ENCODE assay signal across 8 cellular contexts in the genomic region with DNA sequence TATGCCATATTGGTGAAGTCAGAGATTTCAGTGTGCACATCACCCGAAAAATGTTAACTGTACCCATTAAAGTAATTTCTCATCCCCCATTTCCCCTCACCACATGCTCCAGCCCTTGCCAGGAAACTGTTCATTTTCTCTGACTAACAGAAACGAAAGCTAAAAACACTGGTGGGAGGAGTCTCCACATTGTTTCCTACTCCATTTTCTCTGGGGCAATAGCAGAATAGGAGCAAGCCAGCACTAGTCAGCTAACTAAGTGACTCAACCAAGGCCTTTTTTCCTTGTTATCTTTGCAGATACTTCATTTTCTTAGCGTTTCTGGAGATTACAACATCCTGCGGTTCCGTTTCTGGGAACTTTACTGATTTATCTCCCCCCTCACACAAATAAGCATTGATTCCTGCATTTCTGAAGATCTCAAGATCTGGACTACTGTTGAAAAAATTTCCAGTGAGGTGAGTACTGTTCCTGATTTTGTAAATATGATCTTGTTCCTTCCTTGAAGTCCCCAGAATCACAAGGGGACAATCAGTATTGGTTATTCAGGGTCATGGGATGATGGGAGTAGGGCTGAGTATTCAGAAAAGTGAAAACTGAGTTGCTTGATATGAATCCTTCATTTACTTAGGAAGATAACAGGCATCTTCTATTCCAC. TPM values are rescaled to one million over a fixed set of nuclear protein-coding genes. Genes with fewer than 3 reads are reported as not detected.
DNase-seq lines count a peak whose midpoint lies in the region; ATAC-seq and TF ChIP-seq lines count a peak whose summit lies in the region.

A gene (plus strand): TSS at position 204 of the 658 bp plus-strand sequence. CDS start 4,774 bp downstream, outside the sequence.

- H3K4me2 ChIP-seq in SU-DHL-6 (ENCODE audit: low read depth, low read length, poor library complexity, severe bottlenecking) = peak within 1 kb of the TSS; percentile 97

- no peaks in the 10 kb centered on the region for H3K9me3 ChIP-seq in CD4-positive, CD25-positive, alpha-beta regulatory T cell (ENCODE audit: control insufficient read depth in 2 of 2, low read length in 2 of 2)
- no peaks in the 10 kb centered on the region for H3K9me3 ChIP-seq in SU-DHL-6 (ENCODE audit: insufficient read depth, low read length)

- H3K27ac ChIP-seq in CD4-positive, CD25-positive, alpha-beta regulatory T cell (ENCODE audit: insufficient read depth, low read length, poor library complexity, severe bottlenecking) = peak within 1 kb of the TSS; percentile 87
- peak within 1 kb of the TSS; percentile 85 for H3K27ac ChIP-seq in SU-DHL-6 (ENCODE audit: low read depth, low read length)

- peak within 1 kb of the TSS; percentile 3 for H2AFZ ChIP-seq in SU-DHL-6 (ENCODE audit: low read depth, low read length, severe bottlenecking)

- peaks cover 5% of the 10 kb centered on the region for H3K36me3 ChIP-seq in CD4-positive, CD25-positive, alpha-beta regulatory T cell (ENCODE audit: control insufficient read depth, insufficient read depth, low read length)
- H3K36me3 ChIP-seq in SU-DHL-6 (ENCODE audit: low read length) = peaks cover 22% of the 10 kb centered on the region

- H3K36me3 Mint-ChIP-seq in CD4-positive, CD25-positive, alpha-beta regulatory T cell = peaks cover 21% of the 10 kb centered on the region
- H3K36me3 Mint-ChIP-seq in brain = no peaks in the 10 kb centered on the region

- peak; percentile 42 to 91 (median 75) for DNase-seq in CD4-positive, CD25-positive, alpha-beta regulatory T cell
- DNase-seq in inferior parietal cortex (ENCODE audit: extremely low spot score) = peak; percentile 58
- DNase-seq in stimulated activated CD4-positive, alpha-beta T cell treated with anti-CD3 and anti-CD28 coated beads, Interleukin-15, amount 100 ng/mL, for 24 hours = peak; percentile 66
- no peak for DNase-seq in GM19238 (ENCODE audit: insufficient read length, low spot score)

- peaks cover 0 to 2% (median 0%) of the 10 kb centered on the region in 7 donors for H3K9me3 Mint-ChIP-seq in CD4-positive, CD25-positive, alpha-beta regulatory T cell
- no peaks in the 10 kb centered on the region for H3K9me3 Mint-ChIP-seq in brain

- peak within 1 kb of the TSS; percentile 94 to 98 (median 98) for H3K27ac Mint-ChIP-seq in CD4-positive, CD25-positive, alpha-beta regulatory T cell
- peak within 1 kb of the TSS in 4 of 5 experiments; percentile 65 to 98 (median 88) for H3K27ac Mint-ChIP-seq in brain

- H3K9ac ChIP-seq in SU-DHL-6 (ENCODE audit: low read length) = peak within 1 kb of the TSS; percentile 89

- H3K4me1 ChIP-seq in CD4-positive, CD25-positive, alpha-beta regulatory T cell (ENCODE audit: control insufficient read depth, insufficient read depth, low read length, poor library complexity, severe bottlenecking) = peaks cover 35% of the 10 kb centered on the region

- ATAC-seq in CD4-positive, CD25-positive, alpha-beta regulatory T cell (ENCODE audit: low read depth in 2 of 2) = peak; percentile 70 to 72
- ATAC-seq in GM19324 (IDR thresholded peaks at IDR 0.05; ENCODE audit: low FRiP score, unreplicated experiment) (peak; percentile 60), HG03460 (IDR thresholded peaks at IDR 0.05; ENCODE audit: unreplicated experiment) (peak; percentile 66)

- H3K79me2 ChIP-seq in SU-DHL-6 (ENCODE audit: insufficient read depth, low read length) = peaks cover 54% of the 10 kb centered on the region

- TF ChIP-seq CTCF in SU-DHL-6 (IDR thresholded peaks at IDR 0.05; ENCODE audit: insufficient read depth, low read length, poor library complexity, severe bottlenecking) (no peak), brain (conservative IDR thresholded peaks at IDR 0.05) (no peak)

- peak within 1 kb of the TSS; percentile 96 to 99 (median 98) for H3K4me3 Mint-ChIP-seq in CD4-positive, CD25-positive, alpha-beta regulatory T cell
- peak within 1 kb of the TSS; percentile 37 to 92 (median 75) for H3K4me3 Mint-ChIP-seq in brain

- no peaks in the 10 kb centered on the region for H4K20me1 ChIP-seq in SU-DHL-6 (ENCODE audit: low read depth, low read length)

- H3K9me2 ChIP-seq in SU-DHL-6 (replicated peaks; ENCODE audit: insufficient read depth, low read length) = no peaks in the 10 kb centered on the region

- peak within 1 kb of the TSS; percentile 100 for H3K4me3 ChIP-seq in CD4-positive, CD25-positive, alpha-beta regulatory T cell (ENCODE audit: low read depth, low read length)
- peak within 1 kb of the TSS; percentile 79 for H3K4me3 ChIP-seq in SU-DHL-6 (ENCODE audit: insufficient read depth, low read length, poor library complexity, severe bottlenecking)

- H3K4me1 Mint-ChIP-seq in CD4-positive, CD25-positive, alpha-beta regulatory T cell = peaks cover 21 to 65% (median 47%) of the 10 kb centered on the region in 4 donors
- H3K4me1 Mint-ChIP-seq in brain = peaks cover 29% of the 10 kb centered on the region

- H3K27me3 ChIP-seq in CD4-positive, CD25-positive, alpha-beta regulatory T cell (ENCODE audit: control insufficient read depth, insufficient read depth, low read length) = no peaks in the 10 kb centered on the region
- no peaks in the 10 kb centered on the region for H3K27me3 ChIP-seq in SU-DHL-6 (ENCODE audit: low read length)

- H3F3A ChIP-seq in SU-DHL-6 (ENCODE audit: insufficient read depth) = peaks cover 39% of the 10 kb centered on the region

- H3K27me3 Mint-ChIP-seq in CD4-positive, CD25-positive, alpha-beta regulatory T cell = no peaks in the 10 kb centered on the region
- H3K27me3 Mint-ChIP-seq in brain = peaks cover 10% of the 10 kb centered on the region

RNA-seq across cellular contexts. Expression of the gene that starts here (rescaled TPM):
- 130 TPM for total RNA-seq in CD4-positive, CD25-positive, alpha-beta regulatory T cell
- 100 to 1,000 TPM in 2 of 4 donors, 10 to 100 TPM in 2; 90.4 to 117 (median 101) TPM for polyA plus RNA-seq in CD4-positive, CD25-positive, alpha-beta regulatory T cell
- polyA plus RNA-seq in brain (ENCODE audit: insufficient read depth, low read depth, low replicate concordance) = 6.5 TPM

Comparison
In these comparisons a context has a peak if more than half of its experiments do, and no peak if none do; other contexts are left out.
1. RNA of the gene that starts here (polyA plus RNA-seq): 90.4 to 117 TPM in CD4-positive, CD25-positive, alpha-beta regulatory T cell; 6.5 TPM in brain (single experiment); every median in the first group is over 10 times any median in the second.
2. Peak in every context shown above with its lines, with median percentiles within 50 percentile points of each other: ATAC-seq.